11 cellular contexts compared by ENCODE assay signal in the genomic region with DNA sequence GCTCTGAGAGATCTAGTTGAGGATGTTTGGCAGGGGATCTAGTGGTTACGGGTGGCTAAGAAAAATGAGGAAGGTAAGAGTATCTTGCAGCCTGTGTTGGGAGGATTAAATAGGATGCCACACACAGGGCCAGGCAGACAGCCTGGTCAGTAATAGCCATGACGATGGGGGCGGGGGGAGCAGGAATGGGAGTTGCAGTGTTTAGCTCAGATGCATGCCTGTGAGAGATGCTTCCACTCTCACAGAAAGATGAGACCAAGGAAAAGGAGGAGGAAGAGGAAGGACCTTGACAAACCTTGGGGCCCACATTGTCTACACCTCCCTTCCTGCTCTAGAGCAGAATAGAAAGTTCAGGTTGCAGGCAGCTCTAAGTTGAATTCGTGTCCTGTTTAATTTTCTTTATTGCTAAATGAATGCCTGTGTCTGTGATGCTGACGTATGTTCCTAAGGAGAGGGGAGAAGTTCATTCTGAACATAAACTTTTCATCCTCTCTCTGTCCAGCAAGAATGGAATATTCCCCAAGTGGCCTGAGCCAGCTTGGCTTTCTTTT. TPM values are rescaled to one million over a fixed set of nuclear protein-coding genes. Genes with fewer than 3 reads are reported as not detected.
A peak's percentile ranks its signal among the peaks of the same experiment; 100 is the strongest.
DNase-seq lines count a peak whose midpoint lies in the region; ATAC-seq, FAIRE-seq and TF ChIP-seq lines count a peak whose summit lies in the region.
"Had no signal": no experiment of that assay in that cellular context is flagged by ENCODE, and none has a peak within 500 bp of the region (broad histone marks: within the 10 kb centered on the region; RNA-seq: fewer than 3 reads in every experiment).

No MANE protein-coding gene starts in this region.

- no peak overlapping the region for H3K4me3 ChIP-seq in HEK293 (ENCODE audit: low read depth, low read length)
- no peak overlapping the region for H3K4me3 ChIP-seq in fibroblast of the aortic adventitia (ENCODE audit: low read depth, low read length)
- no peak overlapping the region for H3K4me3 ChIP-seq in gastrocnemius medialis

- no peak for TF ChIP-seq POLR2A in gastrocnemius medialis (IDR thresholded peaks at IDR 0.05)

- ATAC-seq in gastrocnemius medialis = no peak
- no peak for ATAC-seq in GM21447 (IDR thresholded peaks at IDR 0.05; ENCODE audit: unreplicated experiment)
- no peak for ATAC-seq in HG03280 (IDR thresholded peaks at IDR 0.05; ENCODE audit: unreplicated experiment)

- POLR2A ChIA-PET in HEK293 (lab: Yijun Ruan, JAX) = interaction anchor here (0.7 to 2.2 kb wide), 10 partner anchors 16 to 166 kb away, joined by 3 to 10 read pairs (median 4); partner anchors contain the start of gene SMAD5

- H3K36me3 ChIP-seq in HEK293 (ENCODE audit: control insufficient read depth in 2 of 2, insufficient read depth in 1 of 2, low read length in 2 of 2) (no peaks in the 10 kb centered on the region), gastrocnemius medialis (no peaks in the 10 kb centered on the region)

- H3K4me1 ChIP-seq in HEK293 (ENCODE audit: control insufficient read depth, insufficient read depth, low read length) (peaks cover 15% of the 10 kb centered on the region), gastrocnemius medialis (peaks cover 0 to 11% of the 10 kb centered on the region in 2 donors)

- no peaks in the 10 kb centered on the region for H3K27me3 ChIP-seq in gastrocnemius medialis

- no peaks in the 10 kb centered on the region for H3K9me3 ChIP-seq in HEK293 (ENCODE audit: control insufficient read depth, insufficient read depth, low read depth, low read length)
- no peaks in the 10 kb centered on the region for H3K9me3 ChIP-seq in gastrocnemius medialis

- H3K27ac ChIP-seq in HEK293 (ENCODE audit: extremely low read depth, low read depth, low read length) = peak overlapping the region; percentile 21; the same call in 1 of the 2 replicates
- H3K27ac ChIP-seq in gastrocnemius medialis = peak overlapping the region; percentile 40 to 60 (median 54)

- CTCF ChIA-PET in HEK293 (lab: Yijun Ruan, JAX) = interaction anchor here (0.6 to 2.8 kb wide), 40 partner anchors 8 to 1769 kb away, joined by 3 to 24 read pairs (median 5); partner anchors contain the start of genes LECT2 and SMIM32

- intact Hi-C loops in gastrocnemius medialis (cut with DNase I; ENCODE audit: low total_unique reads) = no loop called here

- peak; percentile 39 for DNase-seq in fibroblast of the aortic adventitia (ENCODE audit: low read depth)
- DNase-seq in gastrocnemius medialis = no peak
- no peak for DNase-seq in C1 segment of cervical spinal cord (lab: John Stamatoyannopoulos, UW)
- no peak for DNase-seq in GDM1 (lab: John Stamatoyannopoulos, UW)
- DNase-seq: activated CD4-positive, alpha-beta T cell treated with anti-CD3 and anti-CD28 coated beads, Interleukin-2, amount 50 U/mL, for 4 hours; NCI-H1694; stimulated activated CD8-positive, alpha-beta memory T cell treated with anti-CD3 and anti-CD28 coated beads, Interleukin-4, amount 100 ng/mL, for 48 hours had no signal

- in situ Hi-C loops in gastrocnemius medialis (cut with MboI; ENCODE audit: low sequenced_read_pairs in 4 of 4) = no loop called here

- peak; percentile 19 for FAIRE-seq in TTC549 (lab: Jason Lieb, UNC)

- no peak for TF ChIP-seq CTCF in HEK293 (tag by site-specific recombination; IDR thresholded peaks at IDR 0.05)
- no peak for TF ChIP-seq CTCF in fibroblast of the aortic adventitia (IDR thresholded peaks at IDR 0.05; ENCODE audit: insufficient read depth, low read length)
- TF ChIP-seq CTCF in gastrocnemius medialis (IDR thresholded peaks at IDR 0.05 in 4 of 5, conservative IDR thresholded peaks at IDR 0.05 in 1 of 5) = no peak

TF ChIP-seq in HEK293, 187 proteins besides CTCF, POLR2A, EP300 and RAD21:
- TF ChIP-seq GLIS1 (tag by site-specific recombination; IDR thresholded peaks at IDR 0.05) = no peak
- no peak for TF ChIP-seq ZNF366 (tag by site-specific recombination; conservative IDR thresholded peaks at IDR 0.05)
- no peak for TF ChIP-seq ZNF624 (tag by site-specific recombination; IDR thresholded peaks at IDR 0.05)
- no peak for TF ChIP-seq IKZF3 (tag by site-specific recombination; IDR thresholded peaks at IDR 0.05)
- TF ChIP-seq ZNF501 (tag by site-specific recombination; IDR thresholded peaks at IDR 0.05) = no peak
- TF ChIP-seq ZNF174 (tag by site-specific recombination; IDR thresholded peaks at IDR 0.05) = no peak
- TF ChIP-seq, protein P1, sequence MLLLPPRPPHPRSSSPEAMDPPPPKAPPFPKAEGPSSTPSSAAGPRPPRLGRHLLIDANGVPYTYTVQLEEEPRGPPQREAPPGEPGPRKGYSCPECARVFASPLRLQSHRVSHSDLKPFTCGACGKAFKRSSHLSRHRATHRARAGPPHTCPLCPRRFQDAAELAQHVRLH (tag by site-specific recombination; IDR thresholded peaks at IDR 0.05) = no peak
- TF ChIP-seq ZNF184 (tag by site-specific recombination; IDR thresholded peaks at IDR 0.05) = no peak
- TF ChIP-seq, protein P2, sequence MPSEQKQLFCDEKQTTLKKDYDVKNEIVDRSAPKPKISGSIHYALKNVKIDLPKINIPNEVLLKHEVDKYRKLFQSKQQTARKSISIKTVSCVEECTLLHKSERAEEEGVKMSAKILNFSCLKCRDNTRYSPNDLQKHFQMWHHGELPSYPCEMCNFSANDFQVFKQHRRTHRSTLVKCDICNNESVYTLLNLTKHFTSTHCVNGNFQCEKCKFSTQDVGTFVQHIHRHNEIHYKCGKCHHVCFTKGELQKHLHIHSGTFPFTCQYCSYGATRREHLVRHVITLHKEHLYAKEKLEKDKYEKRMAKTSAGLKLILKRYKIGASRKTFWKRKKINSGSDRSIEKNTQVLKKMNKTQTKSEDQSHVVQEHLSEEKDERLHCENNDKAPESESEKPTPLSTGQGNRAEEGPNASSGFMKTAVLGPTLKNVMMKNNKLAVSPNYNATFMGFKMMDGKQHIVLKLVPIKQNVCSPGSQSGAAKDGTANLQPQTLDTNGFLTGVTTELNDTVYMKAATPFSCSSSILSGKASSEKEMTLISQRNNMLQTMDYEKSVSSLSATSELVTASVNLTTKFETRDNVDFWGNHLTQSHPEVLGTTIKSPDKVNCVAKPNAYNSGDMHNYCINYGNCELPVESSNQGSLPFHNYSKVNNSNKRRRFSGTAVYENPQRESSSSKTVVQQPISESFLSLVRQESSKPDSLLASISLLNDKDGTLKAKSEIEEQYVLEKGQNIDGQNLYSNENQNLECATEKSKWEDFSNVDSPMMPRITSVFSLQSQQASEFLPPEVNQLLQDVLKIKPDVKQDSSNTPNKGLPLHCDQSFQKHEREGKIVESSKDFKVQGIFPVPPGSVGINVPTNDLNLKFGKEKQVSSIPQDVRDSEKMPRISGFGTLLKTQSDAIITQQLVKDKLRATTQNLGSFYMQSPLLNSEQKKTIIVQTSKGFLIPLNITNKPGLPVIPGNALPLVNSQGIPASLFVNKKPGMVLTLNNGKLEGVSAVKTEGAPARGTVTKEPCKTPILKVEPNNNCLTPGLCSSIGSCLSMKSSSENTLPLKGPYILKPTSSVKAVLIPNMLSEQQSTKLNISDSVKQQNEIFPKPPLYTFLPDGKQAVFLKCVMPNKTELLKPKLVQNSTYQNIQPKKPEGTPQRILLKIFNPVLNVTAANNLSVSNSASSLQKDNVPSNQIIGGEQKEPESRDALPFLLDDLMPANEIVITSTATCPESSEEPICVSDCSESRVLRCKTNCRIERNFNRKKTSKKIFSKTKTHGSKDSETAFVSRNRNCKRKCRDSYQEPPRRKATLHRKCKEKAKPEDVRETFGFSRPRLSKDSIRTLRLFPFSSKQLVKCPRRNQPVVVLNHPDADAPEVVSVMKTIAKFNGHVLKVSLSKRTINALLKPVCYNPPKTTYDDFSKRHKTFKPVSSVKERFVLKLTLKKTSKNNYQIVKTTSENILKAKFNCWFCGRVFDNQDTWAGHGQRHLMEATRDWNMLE (tag by site-specific recombination; conservative IDR thresholded peaks at IDR 0.05; ENCODE audit: low read depth) = no peak
- TF ChIP-seq ZNF76 (tag by site-specific recombination; IDR thresholded peaks at IDR 0.05; ENCODE audit: borderline replicate concordance, low read depth) = no peak
- TF ChIP-seq ZSCAN16 (tag by site-specific recombination; IDR thresholded peaks at IDR 0.05) = no peak
- TF ChIP-seq, protein P3, sequence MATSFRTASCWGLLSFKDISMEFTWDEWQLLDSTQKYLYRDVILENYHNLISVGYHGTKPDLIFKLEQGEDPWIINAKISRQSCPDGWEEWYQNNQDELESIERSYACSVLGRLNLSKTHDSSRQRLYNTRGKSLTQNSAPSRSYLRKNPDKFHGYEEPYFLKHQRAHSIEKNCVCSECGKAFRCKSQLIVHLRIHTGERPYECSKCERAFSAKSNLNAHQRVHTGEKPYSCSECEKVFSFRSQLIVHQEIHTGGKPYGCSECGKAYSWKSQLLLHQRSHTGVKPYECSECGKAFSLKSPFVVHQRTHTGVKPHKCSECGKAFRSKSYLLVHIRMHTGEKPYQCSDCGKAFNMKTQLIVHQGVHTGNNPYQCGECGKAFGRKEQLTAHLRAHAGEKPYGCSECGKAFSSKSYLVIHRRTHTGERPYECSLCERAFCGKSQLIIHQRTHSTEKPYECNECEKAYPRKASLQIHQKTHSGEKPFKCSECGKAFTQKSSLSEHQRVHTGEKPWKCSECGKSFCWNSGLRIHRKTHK (tag by site-specific recombination; IDR thresholded peaks at IDR 0.05) = no peak
- no peak for TF ChIP-seq ZNF571 (tag by site-specific recombination; IDR thresholded peaks at IDR 0.05)
- TF ChIP-seq ZNF600 (tag by site-specific recombination; IDR thresholded peaks at IDR 0.05) = no peak
- no peak for TF ChIP-seq MZF1 (tag by site-specific recombination; IDR thresholded peaks at IDR 0.05; ENCODE audit: borderline replicate concordance)
- TF ChIP-seq ZNF488 (tag by site-specific recombination; IDR thresholded peaks at IDR 0.05) = no peak

RNA-seq across cellular contexts. Expression of gene TGFBI, which starts 28.7 kb away (rescaled TPM):
- 169 and 227 TPM in 2 replicates for total RNA-seq in fibroblast of the aortic adventitia (ENCODE audit: low replicate concordance)
- 10 to 100 TPM; 38.4 to 48.0 (median 40.0) TPM for total RNA-seq in gastrocnemius medialis
